24 cellular contexts compared by ENCODE assay signal in genomic region chr7:18474944-18475343, GRCh38.
"Had no signal": no experiment of that assay in that cellular context is flagged by ENCODE, and none has a peak within 500 bp of the region (broad histone marks: within the 10 kb centered on the region; RNA-seq: fewer than 3 reads in every experiment).

No MANE protein-coding gene starts in this region.

- ATAC-seq: heart left ventricle; left lobe of liver; lower lobe of right lung; natural killer cell treated with Interleukin-12 subunit alpha and Interleukin-12 subunit beta and Interleukin-15 and Interleukin-18, amount 100 ng/mL, for 72 hours; T-helper 17 cell had no signal

- H3K36me3 ChIP-seq: heart left ventricle, lower lobe of right lung, ovary, prostate gland, sigmoid colon, uterus had no signal

- H3K4me1 ChIP-seq: lower lobe of right lung, prostate gland had no signal

- H3K4me3 ChIP-seq: heart left ventricle, lower lobe of right lung, ovary, prostate gland, sigmoid colon, uterus had no signal

- H3K27ac ChIP-seq: heart left ventricle, lower lobe of right lung, ovary, prostate gland, sigmoid colon had no signal

- H3K9me3 ChIP-seq: heart left ventricle, lower lobe of right lung, ovary, prostate gland, sigmoid colon, uterus had no signal

- DNase-seq: activated CD4-positive, alpha-beta memory T cell treated with anti-CD3 and anti-CD28 coated beads, Interleukin-2, amount 10 ng/mL, durations not matched to agents 7 days and 5 days; activated CD4-positive, alpha-beta T cell treated with anti-CD3 and anti-CD28 coated beads, Interleukin-2, amount 10 ng/mL, durations not matched to agents 7 days and 5 days; activated CD4-positive, CD25-positive, alpha-beta regulatory T cell treated with anti-CD3 and anti-CD28 coated beads, Interleukin-2, amount 50 U/mL, for 72 hours; activated CD8-positive, alpha-beta memory T cell treated with anti-CD3 and anti-CD28 coated beads, Interleukin-2, amount 50 U/mL, for 48 hours; activated gamma-delta T cell; activated naive CD4-positive, alpha-beta T cell treated with anti-CD3 and anti-CD28 coated beads, Interleukin-2, amount 10 ng/mL, durations not matched to agents 7 days and 5 days; activated naive CD8-positive, alpha-beta T cell treated with anti-CD3 and anti-CD28 coated beads, Interleukin-2, amount 10 ng/mL, durations not matched to agents 7 days and 5 days; activated T-cell treated with anti-CD3 and anti-CD28 coated beads, Interleukin-2, amount 50 U/mL, for 24 hours; central memory CD4-positive, alpha-beta T cell; dermis blood vessel endothelial cell; effector memory CD4-positive, alpha-beta T cell; heart left ventricle; lower lobe of right lung; mesendoderm; ovary; retina; sigmoid colon; stimulated activated naive CD4-positive, alpha-beta T cell treated with Interleukin-2 at 50 U/mL for 16 hours; T-helper 17 cell; T1000; uterus had no signal

- H3K27me3 ChIP-seq: heart left ventricle, ovary, sigmoid colon, uterus had no signal
